Comparison of ENCODE assay signal across 23 cellular contexts in the genomic region with DNA sequence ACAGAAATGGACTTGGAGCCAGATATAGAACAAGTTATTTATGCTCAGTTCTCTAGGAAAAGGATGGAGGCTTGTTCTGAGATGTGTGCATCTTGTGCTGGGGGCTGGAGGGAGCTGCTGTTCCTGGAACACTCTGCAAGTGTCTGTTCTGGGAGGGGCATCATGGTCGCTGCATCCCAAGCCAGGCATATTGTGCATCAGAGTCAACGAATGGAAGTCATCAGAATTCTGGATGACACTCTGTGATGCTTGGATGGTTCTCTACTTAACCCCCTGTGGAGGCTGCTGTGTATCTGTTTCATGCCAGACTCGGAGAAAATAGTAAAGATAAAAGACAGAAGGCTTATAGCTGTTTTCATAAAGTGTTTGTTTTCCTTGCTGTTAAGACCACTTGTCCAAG. TPM values are rescaled to one million over a fixed set of nuclear protein-coding genes. Genes with fewer than 3 reads are reported as not detected.
A peak's percentile ranks its signal among the peaks of the same experiment; 100 is the strongest.
DNase-seq lines count a peak whose midpoint lies in the region; TF ChIP-seq lines count a peak whose summit lies in the region.
"Had no signal": no experiment of that assay in that cellular context is flagged by ENCODE, and none has a peak within 500 bp of the region (broad histone marks: within the 10 kb centered on the region; RNA-seq: fewer than 3 reads in every experiment).

No MANE protein-coding gene starts in this region.

- no peak overlapping the region for H3K4me3 Mint-ChIP-seq in HFFc6
- H3K4me3 Mint-ChIP-seq: activated CD8-positive, alpha-beta T cell treated with anti-CD3 and anti-CD28 coated beads for 36 hours; activated naive CD4-positive, alpha-beta T cell treated with anti-CD3 and anti-CD28 coated beads for 36 hours; activated T-cell treated with anti-CD3 and anti-CD28 coated beads, Interleukin-2, amount 50 U/mL, for 24 hours; CD4-positive, alpha-beta T cell; immature natural killer cell; stimulated activated effector memory CD8-positive, alpha-beta T cell treated with anti-CD3 and anti-CD28 coated beads, Interleukin-12 subunit alpha, Interleukin-12 subunit beta, amount 100 ng/mL, for 72 hours; T-helper 17 cell had no signal

- DNase-seq in BE2C (peak; percentile 54), NCI-H128 (lab: John Stamatoyannopoulos, UW; ENCODE audit: unreplicated experiment) (peak; percentile 19), NCI-H524 (lab: John Stamatoyannopoulos, UW) (peak; percentile 43 to 69), fibroblast of villous mesenchyme (ENCODE audit: low read depth) (peak; percentile 51), HFFc6 (no peak), epidermal melanocyte (ENCODE audit: insufficient read length, low spot score) (no peak), activated gamma-delta T cell (lab: John Stamatoyannopoulos, UW) (no peak), 8988T (no peak)
- DNase-seq: activated CD8-positive, alpha-beta T cell treated with anti-CD3 and anti-CD28 coated beads for 36 hours; activated naive CD4-positive, alpha-beta T cell treated with anti-CD3 and anti-CD28 coated beads for 36 hours; activated T-cell treated with anti-CD3 and anti-CD28 coated beads, Interleukin-2, amount 50 U/mL, for 24 hours; CD4-positive, alpha-beta T cell; cerebellar nuclear complex; effector memory CD4-positive, alpha-beta T cell; head of caudate nucleus; immature natural killer cell; ovary; right lobe of liver; SIG-M5; T-helper 17 cell; WERI-Rb-1 had no signal

- H3K9me3 ChIP-seq in BE2C: no peaks in the 10 kb centered on the region
- H3K9me3 ChIP-seq: ovary, right lobe of liver, thoracic aorta had no signal

- no peaks in the 10 kb centered on the region for H3K36me3 Mint-ChIP-seq in HFFc6 (ENCODE audit: low read depth)
- H3K36me3 Mint-ChIP-seq: immature natural killer cell; stimulated activated effector memory CD8-positive, alpha-beta T cell treated with anti-CD3 and anti-CD28 coated beads, Interleukin-12 subunit alpha, Interleukin-12 subunit beta, amount 100 ng/mL, for 72 hours had no signal

- H3K9me3 Mint-ChIP-seq in HFFc6: no peaks in the 10 kb centered on the region
- H3K9me3 Mint-ChIP-seq: activated CD8-positive, alpha-beta T cell treated with anti-CD3 and anti-CD28 coated beads for 36 hours; activated naive CD4-positive, alpha-beta T cell treated with anti-CD3 and anti-CD28 coated beads for 36 hours; activated T-cell treated with anti-CD3 and anti-CD28 coated beads, Interleukin-2, amount 50 U/mL, for 24 hours; CD4-positive, alpha-beta T cell; immature natural killer cell; stimulated activated effector memory CD8-positive, alpha-beta T cell treated with anti-CD3 and anti-CD28 coated beads, Interleukin-12 subunit alpha, Interleukin-12 subunit beta, amount 100 ng/mL, for 72 hours had no signal

- no peaks in the 10 kb centered on the region for H3K27me3 ChIP-seq in BE2C
- H3K27me3 ChIP-seq: ovary, right lobe of liver had no signal

- peaks cover 8% of the 10 kb centered on the region for H3K4me1 ChIP-seq in BE2C
- H3K4me1 ChIP-seq: right lobe of liver had no signal

- peaks cover 2% of the 10 kb centered on the region for H3K27me3 Mint-ChIP-seq in HFFc6 (ENCODE audit: insufficient read depth)

- no peak for TF ChIP-seq CTCF in BE2C (IDR thresholded peaks at IDR 0.05; ENCODE audit: low read depth, low read length)
- TF ChIP-seq CTCF in fibroblast of villous mesenchyme (IDR thresholded peaks at IDR 0.05; ENCODE audit: insufficient read depth, low read depth, low read length): no peak
- no peak for TF ChIP-seq CTCF in HFFc6 (IDR thresholded peaks at IDR 0.05)

- no peaks in the 10 kb centered on the region for H3K36me3 ChIP-seq in BE2C
- H3K36me3 ChIP-seq: ovary, right lobe of liver, thoracic aorta, WERI-Rb-1 had no signal

- H3K4me3 ChIP-seq in BE2C (ENCODE audit: low read depth, low read length) (no peak overlapping the region), fibroblast of villous mesenchyme (ENCODE audit: low read depth, low read length) (no peak overlapping the region)
- H3K4me3 ChIP-seq: ovary, right lobe of liver, thoracic aorta had no signal

- H3K4me1 Mint-ChIP-seq in HFFc6 (ENCODE audit: low read depth): no peaks in the 10 kb centered on the region; the same call in 1 of the 2 replicates

- H3K27ac Mint-ChIP-seq in HFFc6: no peak overlapping the region
- H3K27ac Mint-ChIP-seq: activated CD8-positive, alpha-beta T cell treated with anti-CD3 and anti-CD28 coated beads for 36 hours; activated naive CD4-positive, alpha-beta T cell treated with anti-CD3 and anti-CD28 coated beads for 36 hours; activated T-cell treated with anti-CD3 and anti-CD28 coated beads, Interleukin-2, amount 50 U/mL, for 24 hours; CD4-positive, alpha-beta T cell; immature natural killer cell; stimulated activated effector memory CD8-positive, alpha-beta T cell treated with anti-CD3 and anti-CD28 coated beads, Interleukin-12 subunit alpha, Interleukin-12 subunit beta, amount 100 ng/mL, for 72 hours; T-helper 17 cell had no signal

RNA-seq across cellular contexts. Expression of gene RPL22L1, which starts 34.6 kb away (rescaled TPM):
- 35.3 TPM for polyA plus RNA-seq in BE2C (2012; ENCODE audit: insufficient read depth, insufficient read length, low read depth)
- 126 and 218 TPM in 2 replicates for total RNA-seq in fibroblast of villous mesenchyme
- 100 to 1,000 TPM; 145 to 211 (median 166) TPM for total RNA-seq in HFFc6 (2021; fragmentation: NEBNext Ultra II Directional; extraction: Animal tissue kit (Norgen Biotek cat#: 25700))

Comparison
In these comparisons a context has a peak if more than half of its experiments do, and no peak if none do; other contexts are left out.
1. DNase-seq: peak in BE2C (single experiment), NCI-H128 (single experiment), NCI-H524 (2 of 2) and fibroblast of villous mesenchyme (single experiment); none in HFFc6 (single experiment), epidermal melanocyte (single experiment), activated gamma-delta T cell (single experiment) and 8988T (single experiment).